ENCODE assay signal across 1 cellular context in the genomic region with DNA sequence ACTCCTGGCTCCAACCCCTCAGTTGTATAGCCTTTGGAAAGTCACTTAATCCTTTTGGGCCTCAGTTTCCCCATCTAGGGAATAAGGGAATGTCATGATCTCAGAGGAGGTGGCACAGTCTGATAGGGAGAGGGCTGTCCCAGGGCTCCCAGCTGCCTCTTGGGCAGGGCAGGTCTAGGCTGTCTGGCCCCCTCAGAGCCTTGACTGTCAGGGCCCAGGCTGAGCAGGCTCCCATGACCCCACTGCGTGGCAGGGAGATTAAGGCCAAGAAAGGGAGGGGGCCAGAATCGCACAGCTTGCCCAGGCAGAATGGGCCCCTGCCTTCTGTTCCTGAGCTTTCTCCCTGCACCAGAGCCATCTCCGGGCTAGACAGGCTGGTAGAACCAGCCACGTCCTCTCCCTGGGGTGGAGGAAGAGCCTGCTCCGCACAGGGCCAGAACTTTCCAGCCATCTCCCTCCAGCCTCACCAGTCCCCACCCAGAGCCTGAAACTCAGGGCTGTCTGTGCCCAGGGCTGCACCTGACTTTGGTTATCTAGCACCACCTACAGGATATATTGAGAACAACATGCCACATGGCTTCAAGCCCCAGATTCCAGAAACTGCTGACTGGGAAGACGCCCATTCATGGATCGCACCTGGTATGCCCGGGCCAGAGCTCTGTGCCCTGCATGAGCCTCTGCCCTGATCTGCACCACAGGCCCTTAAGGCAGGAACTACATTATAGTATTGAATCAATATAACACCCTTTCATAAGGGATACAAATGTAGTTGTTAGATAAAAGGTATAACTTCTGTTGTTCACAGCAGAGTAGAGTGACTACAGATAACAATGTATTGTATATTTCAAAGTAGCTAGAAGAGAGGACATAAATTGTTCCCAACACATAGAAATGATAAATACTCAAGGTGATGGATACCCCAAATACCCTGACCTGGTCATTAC.
TF ChIP-seq lines count a peak whose summit lies in the region.

No MANE protein-coding gene starts in this region.

TF ChIP-seq in HEK293, 187 proteins besides CTCF, POLR2A, EP300 and RAD21 (continued from another document):
- TF ChIP-seq TCF7L2 (IDR thresholded peaks at IDR 0.05; ENCODE audit: borderline replicate concordance, low read depth, low read length) = no peak
- no peak for TF ChIP-seq ZNF514 (tag by site-specific recombination; IDR thresholded peaks at IDR 0.05)
- TF ChIP-seq ZNF37A (tag by site-specific recombination; IDR thresholded peaks at IDR 0.05) = no peak
- no peak for TF ChIP-seq ZNF791 (tag by site-specific recombination; IDR thresholded peaks at IDR 0.05)
- no peak for TF ChIP-seq ZNF513 (tag by site-specific recombination; IDR thresholded peaks at IDR 0.05)
- TF ChIP-seq TRIM28 (IDR thresholded peaks at IDR 0.05; ENCODE audit: borderline replicate concordance, low read length) = peak; percentile 50; the same call in 1 of the 2 replicates
- TF ChIP-seq ZFP41 (tag by site-specific recombination; IDR thresholded peaks at IDR 0.05; ENCODE audit: borderline replicate concordance) = no peak
- TF ChIP-seq, protein P1, sequence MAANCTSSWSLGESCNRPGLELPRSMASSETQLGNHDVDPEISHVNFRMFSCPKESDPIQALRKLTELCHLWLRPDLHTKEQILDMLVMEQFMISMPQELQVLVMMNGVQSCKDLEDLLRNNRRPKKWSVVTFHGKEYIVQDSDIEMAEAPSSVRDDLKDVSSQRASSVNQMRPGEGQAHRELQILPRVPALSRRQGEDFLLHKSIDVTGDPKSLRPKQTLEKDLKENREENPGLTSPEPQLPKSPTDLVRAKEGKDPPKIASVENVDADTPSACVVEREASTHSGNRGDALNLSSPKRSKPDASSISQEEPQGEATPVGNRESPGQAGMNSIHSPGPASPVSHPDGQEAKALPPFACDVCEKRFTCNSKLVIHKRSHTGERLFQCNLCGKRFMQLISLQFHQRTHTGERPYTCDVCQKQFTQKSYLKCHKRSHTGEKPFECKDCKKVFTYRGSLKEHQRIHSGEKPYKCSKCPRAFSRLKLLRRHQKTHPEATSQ (tag by site-specific recombination; IDR thresholded peaks at IDR 0.05) = no peak
- TF ChIP-seq ZNF221 (tag by site-specific recombination; IDR thresholded peaks at IDR 0.05; ENCODE audit: borderline replicate concordance) = no peak
- no peak for TF ChIP-seq GLIS2 (tag by site-specific recombination; IDR thresholded peaks at IDR 0.05)
- no peak for TF ChIP-seq ZNF133 (tag by site-specific recombination; IDR thresholded peaks at IDR 0.05)
- 0 out of 2 replicates have a peak, but pooled peaks have one; percentile 29 for TF ChIP-seq ZBTB8A (tag by site-specific recombination; IDR thresholded peaks at IDR 0.05)
- no peak for TF ChIP-seq ZNF544 (tag by site-specific recombination; IDR thresholded peaks at IDR 0.05)
- TF ChIP-seq ZNF202 (tag by site-specific recombination; IDR thresholded peaks at IDR 0.05; ENCODE audit: borderline replicate concordance) = no peak
- TF ChIP-seq ZNF639 (tag by site-specific recombination; IDR thresholded peaks at IDR 0.05) = no peak
- TF ChIP-seq, protein P2, sequence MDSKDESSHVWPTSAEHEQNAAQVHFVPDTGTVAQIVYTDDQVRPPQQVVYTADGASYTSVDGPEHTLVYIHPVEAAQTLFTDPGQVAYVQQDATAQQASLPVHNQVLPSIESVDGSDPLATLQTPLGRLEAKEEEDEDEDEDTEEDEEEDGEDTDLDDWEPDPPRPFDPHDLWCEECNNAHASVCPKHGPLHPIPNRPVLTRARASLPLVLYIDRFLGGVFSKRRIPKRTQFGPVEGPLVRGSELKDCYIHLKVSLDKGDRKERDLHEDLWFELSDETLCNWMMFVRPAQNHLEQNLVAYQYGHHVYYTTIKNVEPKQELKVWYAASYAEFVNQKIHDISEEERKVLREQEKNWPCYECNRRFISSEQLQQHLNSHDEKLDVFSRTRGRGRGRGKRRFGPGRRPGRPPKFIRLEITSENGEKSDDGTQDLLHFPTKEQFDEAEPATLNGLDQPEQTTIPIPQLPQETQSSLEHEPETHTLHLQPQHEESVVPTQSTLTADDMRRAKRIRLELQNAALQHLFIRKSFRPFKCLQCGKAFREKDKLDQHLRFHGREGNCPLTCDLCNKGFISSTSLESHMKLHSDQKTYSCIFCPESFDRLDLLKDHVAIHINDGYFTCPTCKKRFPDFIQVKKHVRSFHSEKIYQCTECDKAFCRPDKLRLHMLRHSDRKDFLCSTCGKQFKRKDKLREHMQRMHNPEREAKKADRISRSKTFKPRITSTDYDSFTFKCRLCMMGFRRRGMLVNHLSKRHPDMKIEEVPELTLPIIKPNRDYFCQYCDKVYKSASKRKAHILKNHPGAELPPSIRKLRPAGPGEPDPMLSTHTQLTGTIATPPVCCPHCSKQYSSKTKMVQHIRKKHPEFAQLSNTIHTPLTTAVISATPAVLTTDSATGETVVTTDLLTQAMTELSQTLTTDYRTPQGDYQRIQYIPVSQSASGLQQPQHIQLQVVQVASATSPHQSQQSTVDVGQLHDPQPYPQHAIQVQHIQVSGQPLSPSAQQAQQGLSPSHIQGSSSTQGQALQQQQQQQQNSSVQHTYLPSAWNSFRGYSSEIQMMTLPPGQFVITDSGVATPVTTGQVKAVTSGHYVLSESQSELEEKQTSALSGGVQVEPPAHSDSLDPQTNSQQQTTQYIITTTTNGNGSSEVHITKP (tag by site-specific recombination; IDR thresholded peaks at IDR 0.05) = no peak
- no peak for TF ChIP-seq ZNF433 (tag by site-specific recombination; IDR thresholded peaks at IDR 0.05; ENCODE audit: low read depth)
- TF ChIP-seq ZNF624 (tag by site-specific recombination; IDR thresholded peaks at IDR 0.05) = no peak
- TF ChIP-seq GLIS1 (tag by site-specific recombination; IDR thresholded peaks at IDR 0.05) = peak; percentile 34; the same call in 1 of the 2 replicates
- TF ChIP-seq ZNF629 (tag by site-specific recombination; IDR thresholded peaks at IDR 0.05) = no peak
- TF ChIP-seq ZNF341 (tag by site-specific recombination; IDR thresholded peaks at IDR 0.05; ENCODE audit: low read depth) = peak; percentile 9; the same call in 1 of the 2 replicates
- TF ChIP-seq, protein P3, sequence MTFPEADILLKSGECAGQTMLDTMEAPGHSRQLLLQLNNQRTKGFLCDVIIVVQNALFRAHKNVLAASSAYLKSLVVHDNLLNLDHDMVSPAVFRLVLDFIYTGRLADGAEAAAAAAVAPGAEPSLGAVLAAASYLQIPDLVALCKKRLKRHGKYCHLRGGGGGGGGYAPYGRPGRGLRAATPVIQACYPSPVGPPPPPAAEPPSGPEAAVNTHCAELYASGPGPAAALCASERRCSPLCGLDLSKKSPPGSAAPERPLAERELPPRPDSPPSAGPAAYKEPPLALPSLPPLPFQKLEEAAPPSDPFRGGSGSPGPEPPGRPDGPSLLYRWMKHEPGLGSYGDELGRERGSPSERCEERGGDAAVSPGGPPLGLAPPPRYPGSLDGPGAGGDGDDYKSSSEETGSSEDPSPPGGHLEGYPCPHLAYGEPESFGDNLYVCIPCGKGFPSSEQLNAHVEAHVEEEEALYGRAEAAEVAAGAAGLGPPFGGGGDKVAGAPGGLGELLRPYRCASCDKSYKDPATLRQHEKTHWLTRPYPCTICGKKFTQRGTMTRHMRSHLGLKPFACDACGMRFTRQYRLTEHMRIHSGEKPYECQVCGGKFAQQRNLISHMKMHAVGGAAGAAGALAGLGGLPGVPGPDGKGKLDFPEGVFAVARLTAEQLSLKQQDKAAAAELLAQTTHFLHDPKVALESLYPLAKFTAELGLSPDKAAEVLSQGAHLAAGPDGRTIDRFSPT (tag by site-specific recombination; IDR thresholded peaks at IDR 0.05) = no peak
- TF ChIP-seq MZF1 (tag by site-specific recombination; IDR thresholded peaks at IDR 0.05; ENCODE audit: borderline replicate concordance) = no peak
- TF ChIP-seq PRDM2 (tag by site-specific recombination; IDR thresholded peaks at IDR 0.05; ENCODE audit: borderline replicate concordance) = no peak
- TF ChIP-seq ZNF654 (tag by site-specific recombination; IDR thresholded peaks at IDR 0.05; ENCODE audit: low read depth) = peak; percentile 84
- TF ChIP-seq, protein P4, sequence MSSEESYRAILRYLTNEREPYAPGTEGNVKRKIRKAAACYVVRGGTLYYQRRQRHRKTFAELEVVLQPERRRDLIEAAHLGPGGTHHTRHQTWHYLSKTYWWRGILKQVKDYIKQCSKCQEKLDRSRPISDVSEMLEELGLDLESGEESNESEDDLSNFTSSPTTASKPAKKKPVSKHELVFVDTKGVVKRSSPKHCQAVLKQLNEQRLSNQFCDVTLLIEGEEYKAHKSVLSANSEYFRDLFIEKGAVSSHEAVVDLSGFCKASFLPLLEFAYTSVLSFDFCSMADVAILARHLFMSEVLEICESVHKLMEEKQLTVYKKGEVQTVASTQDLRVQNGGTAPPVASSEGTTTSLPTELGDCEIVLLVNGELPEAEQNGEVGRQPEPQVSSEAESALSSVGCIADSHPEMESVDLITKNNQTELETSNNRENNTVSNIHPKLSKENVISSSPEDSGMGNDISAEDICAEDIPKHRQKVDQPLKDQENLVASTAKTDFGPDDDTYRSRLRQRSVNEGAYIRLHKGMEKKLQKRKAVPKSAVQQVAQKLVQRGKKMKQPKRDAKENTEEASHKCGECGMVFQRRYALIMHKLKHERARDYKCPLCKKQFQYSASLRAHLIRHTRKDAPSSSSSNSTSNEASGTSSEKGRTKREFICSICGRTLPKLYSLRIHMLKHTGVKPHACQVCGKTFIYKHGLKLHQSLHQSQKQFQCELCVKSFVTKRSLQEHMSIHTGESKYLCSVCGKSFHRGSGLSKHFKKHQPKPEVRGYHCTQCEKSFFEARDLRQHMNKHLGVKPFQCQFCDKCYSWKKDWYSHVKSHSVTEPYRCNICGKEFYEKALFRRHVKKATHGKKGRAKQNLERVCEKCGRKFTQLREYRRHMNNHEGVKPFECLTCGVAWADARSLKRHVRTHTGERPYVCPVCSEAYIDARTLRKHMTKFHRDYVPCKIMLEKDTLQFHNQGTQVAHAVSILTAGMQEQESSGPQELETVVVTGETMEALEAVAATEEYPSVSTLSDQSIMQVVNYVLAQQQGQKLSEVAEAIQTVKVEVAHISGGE (tag by site-specific recombination; conservative IDR thresholded peaks at IDR 0.05; ENCODE audit: low read depth) = no peak
- no peak for TF ChIP-seq ZNF701 (tag by site-specific recombination; IDR thresholded peaks at IDR 0.05)
- peak; percentile 99 for TF ChIP-seq ZNF2 (tag by site-specific recombination; IDR thresholded peaks at IDR 0.05)
- TF ChIP-seq ZNF394 (tag by site-specific recombination; IDR thresholded peaks at IDR 0.05; ENCODE audit: borderline replicate concordance) = no peak
- TF ChIP-seq GFI1B (tag by site-specific recombination; IDR thresholded peaks at IDR 0.05) = no peak
- TF ChIP-seq ZNF626 (tag by site-specific recombination; IDR thresholded peaks at IDR 0.05) = no peak
